In the genomic region with DNA sequence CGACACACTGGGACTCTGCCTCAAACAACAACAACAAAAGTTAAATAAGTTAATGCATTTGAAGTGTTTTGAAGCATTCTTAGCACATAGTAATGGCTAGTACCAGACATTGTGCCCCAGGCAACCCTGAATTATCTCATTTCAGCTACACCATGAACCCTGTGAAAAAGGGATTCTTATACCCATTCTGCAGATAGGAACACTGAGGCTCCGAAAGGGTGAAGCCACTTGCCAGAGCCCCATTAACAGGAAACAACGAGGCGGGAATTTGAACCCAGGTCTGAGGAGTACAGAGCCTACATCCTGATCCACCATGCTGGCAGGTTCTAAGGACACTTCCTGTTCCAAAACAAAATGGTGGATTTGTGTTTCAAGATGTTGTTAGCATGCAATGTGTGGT, we compare ENCODE assay signal across 9 cellular contexts. TPM values are rescaled to one million over a fixed set of nuclear protein-coding genes. Genes with fewer than 3 reads are reported as not detected.
"Had no signal": no experiment of that assay in that cellular context is flagged by ENCODE, and none has a peak within 500 bp of the region (broad histone marks: within the 10 kb centered on the region; RNA-seq: fewer than 3 reads in every experiment).

No MANE protein-coding gene starts in this region.

- H3K27ac ChIP-seq: HL-60, KMS-11 had no signal

- H3K4me1 Mint-ChIP-seq: IgD-negative memory B cell had no signal

- DNase-seq: IMR-90, KBM-7, KG1 had no signal

- H3K9ac ChIP-seq: KMS-11 had no signal

- H3K4me3 Mint-ChIP-seq: IgD-negative memory B cell had no signal

- H3K36me3 Mint-ChIP-seq: IgD-negative memory B cell had no signal

- FAIRE-seq: HTR-8/SVneo had no signal

- H3K4me2 ChIP-seq: KMS-11 had no signal

- H3K27ac Mint-ChIP-seq: IgD-negative memory B cell had no signal

RNA-seq across cellular contexts. Expression of a gene that starts 9.2 kb away (rescaled TPM):
- total RNA-seq: HT-29, HT1080, IMR-90 had no signal
- polyA plus RNA-seq: IgD-negative memory B cell, IMR-90 had no signal
